In the genomic region with DNA sequence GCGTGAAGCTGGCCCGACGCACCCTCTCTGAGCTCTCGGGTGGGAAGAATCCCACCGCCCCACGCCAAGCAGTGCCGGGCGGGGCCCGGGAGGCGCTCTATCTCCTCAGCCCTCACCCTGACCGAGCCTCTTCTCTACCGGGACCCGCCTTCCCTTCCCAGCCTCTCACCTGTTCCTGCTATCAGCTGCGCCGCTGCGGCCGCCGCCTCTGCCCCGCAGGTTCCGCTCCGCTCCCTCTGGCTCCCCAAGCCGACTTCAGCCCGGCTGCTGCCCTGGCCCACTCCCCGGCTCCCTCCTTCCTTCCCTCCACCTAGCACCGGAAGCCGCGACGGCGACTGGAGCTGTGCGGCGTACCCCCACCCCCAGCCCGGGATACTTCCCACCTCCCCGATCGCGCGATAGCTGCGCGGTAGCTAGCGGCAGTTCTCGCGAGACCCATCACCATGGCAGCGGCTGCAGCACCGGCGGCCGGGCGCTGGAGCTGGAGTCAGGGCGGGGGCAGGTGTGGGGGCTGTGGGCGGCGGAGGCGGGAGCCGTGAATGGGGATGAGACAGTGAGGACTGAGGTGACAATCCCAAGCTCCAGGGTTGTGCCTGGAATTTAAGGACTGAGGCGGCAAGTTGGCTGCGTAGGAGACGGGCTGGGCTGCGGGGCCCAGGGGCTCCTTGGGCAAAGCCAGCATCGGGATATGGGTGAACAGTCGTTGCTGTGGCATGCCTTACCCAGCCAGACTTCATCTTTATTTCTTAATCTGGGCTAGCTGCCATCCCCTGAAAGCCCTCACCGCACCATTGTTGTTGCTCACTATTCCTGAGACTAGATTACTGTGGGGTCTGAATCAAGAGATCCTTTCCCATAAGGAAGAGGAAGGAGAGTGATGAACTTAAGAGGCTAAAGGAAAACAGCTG, we compare ENCODE assay signal across 8 cellular contexts. TPM values are rescaled to one million over a fixed set of nuclear protein-coding genes. Genes with fewer than 3 reads are reported as not detected.
DNase-seq lines count a peak whose midpoint lies in the region; ATAC-seq and TF ChIP-seq lines count a peak whose summit lies in the region.

Gene ARF3 (minus strand): TSS at position 347 of the 908 bp plus-strand sequence. CDS start 16,392 bp downstream, outside the sequence.

- peak; percentile 83 for ATAC-seq in GM21423 (IDR thresholded peaks at IDR 0.05; ENCODE audit: unreplicated experiment)
- ATAC-seq in IMR-90 (ENCODE audit: low read depth), result peak; percentile 89

- 0 out of 2 replicates have a peak within 1 kb of the TSS, but pooled peaks have one; percentile 5 for H3K56ac ChIP-seq in IMR-90 (ENCODE audit: extremely low read depth, insufficient read depth, low read length)

- H3K27ac Mint-ChIP-seq in Caco-2 (ENCODE audit: unreplicated experiment), result peak within 1 kb of the TSS; percentile 87

- H3K9me3 Mint-ChIP-seq in Caco-2 (ENCODE audit: unreplicated experiment), result no peaks in the 10 kb centered on the region

- peaks cover 16 to 46% of the 10 kb centered on the region in 2 experiments for H3K79me1 ChIP-seq in IMR-90 (ENCODE audit: low read depth in 1 of 2, low read length in 2 of 2)

- no peaks in the 10 kb centered on the region for H3K9me3 ChIP-seq in Caco-2
- no peaks in the 10 kb centered on the region for H3K9me3 ChIP-seq in IMR-90 (ENCODE audit: control insufficient read depth, insufficient read depth, low read length)
- no peaks in the 10 kb centered on the region for H3K9me3 ChIP-seq in OCI-LY7 (ENCODE audit: low read length)
- no peaks in the 10 kb centered on the region for H3K9me3 ChIP-seq in mononuclear cell (ENCODE audit: low read depth, low read length)

- H3K79me2 ChIP-seq in OCI-LY7 (ENCODE audit: insufficient read depth, low read depth, low read length), result peaks cover 40% of the 10 kb centered on the region

- H3K27ac ChIP-seq in IMR-90 (ENCODE audit: insufficient read depth, low read length) (peak within 1 kb of the TSS; percentile 84), OCI-LY7 (ENCODE audit: low read depth, low read length, poor library complexity, severe bottlenecking) (peak within 1 kb of the TSS; percentile 61)

- H4K5ac ChIP-seq in IMR-90 (ENCODE audit: low read depth, low read length), result peak within 1 kb of the TSS; percentile 85

- H2BK15ac ChIP-seq in IMR-90 (ENCODE audit: low read depth, low read length), result 0 out of 3 replicates have a peak within 1 kb of the TSS, but pooled peaks have one; percentile 1

- H2AK5ac ChIP-seq in IMR-90 (ENCODE audit: low read depth, low read length), result peak within 1 kb of the TSS; percentile 46

- peaks cover 8% of the 10 kb centered on the region; the same call in 1 of the 2 replicates for H3K4me1 ChIP-seq in Caco-2
- peaks cover 3% of the 10 kb centered on the region; the same call in 1 of the 2 replicates for H3K4me1 ChIP-seq in IMR-90 (ENCODE audit: control insufficient read depth, insufficient read depth, low read length)
- peaks cover 31% of the 10 kb centered on the region for H3K4me1 ChIP-seq in OCI-LY7 (ENCODE audit: insufficient read depth, low read length, poor library complexity, severe bottlenecking)
- peaks cover 37% of the 10 kb centered on the region for H3K4me1 ChIP-seq in mononuclear cell (ENCODE audit: insufficient read depth, low read length)

- TF ChIP-seq CTCF in Caco-2 (IDR thresholded peaks at IDR 0.05; ENCODE audit: insufficient read depth in 1 of 2, low read depth in 1 of 2, low read length in 1 of 2, severe bottlenecking in 1 of 2, unreplicated experiment in 1 of 2), result no peak
- peak; percentile 0; the same call in 1 of the 2 replicates for TF ChIP-seq CTCF in IMR-90 (conservative IDR thresholded peaks at IDR 0.05; ENCODE audit: low read depth, low read length)
- peak; percentile 21; the same call in 1 of the 2 replicates for TF ChIP-seq CTCF in OCI-LY7 (conservative IDR thresholded peaks at IDR 0.05; ENCODE audit: low read length)

- peak within 1 kb of the TSS; percentile 19; the same call in 1 of the 2 replicates for H3K18ac ChIP-seq in IMR-90 (ENCODE audit: low read depth, low read length)

- no peaks in the 10 kb centered on the region for H3K27me3 ChIP-seq in Caco-2 (replicated peaks; ENCODE audit: control insufficient read depth, insufficient read depth, low read length)
- peaks cover 5% of the 10 kb centered on the region; the same call in 1 of the 2 replicates for H3K27me3 ChIP-seq in IMR-90 (ENCODE audit: control insufficient read depth, insufficient read depth, low read length)
- H3K27me3 ChIP-seq in mononuclear cell (ENCODE audit: insufficient read depth, low read length), result no peaks in the 10 kb centered on the region

- H4K8ac ChIP-seq in IMR-90 (ENCODE audit: low read depth in 2 of 2, low read length in 2 of 2), result peak within 1 kb of the TSS; percentile 86 to 94

- POLR2A ChIA-PET in Caco-2 (lab: Charles Lee) (interaction anchor here (0.5 to 1.4 kb wide), 17 partner anchors 9 to 1293 kb away, joined by 3 to 11 read pairs (median 4); partner anchors contain the start of genes ADCY6, DDX23, PRKAG1 and RHEBL1), IMR-90 (lab: Charles Lee; ENCODE audit: unreplicated experiment) (no interaction called here), OCI-LY7 (lab: Charles Lee) (interaction anchor here (0.6 to 2.7 kb wide), 12 partner anchors 9 to 410 kb away, joined by 3 to 14 read pairs (median 3); partner anchors contain the start of genes FKBP11, PRKAG1, RHEBL1 and SPATS2)

- peak within 1 kb of the TSS; percentile 85 for H3K4ac ChIP-seq in IMR-90 (ENCODE audit: low read depth, low read length)

- peak within 1 kb of the TSS; percentile 89 for H3K4me3 Mint-ChIP-seq in Caco-2 (ENCODE audit: unreplicated experiment)

- 2% methylated on average over 18 of the region's 58 CpGs; no CpG with 5 or more reads in 1 of the 2 experiments for WGBS in IMR-90 (ENCODE audit: extremely low coverage in 2 of 2, insufficient read length in 1 of 2), 2 experiments

- peak within 1 kb of the TSS; percentile 86; the same call in 1 of the 2 replicates for H3K14ac ChIP-seq in IMR-90 (replicated peaks; ENCODE audit: low read depth, low read length)

- peak within 1 kb of the TSS; percentile 55; the same call in 1 of the 2 replicates for H4K91ac ChIP-seq in IMR-90 (ENCODE audit: insufficient read depth, low read depth, low read length)

- CTCF ChIA-PET in Caco-2 (lab: Charles Lee), result interaction anchor here (0.5 to 2.1 kb wide), 28 partner anchors 11 to 1242 kb away, joined by 3 to 23 read pairs (median 4); partner anchors contain the start of genes DDN, DDX23, FKBP11 and PRKAG1
- CTCF ChIA-PET in IMR-90 (lab: Yijun Ruan, JAX), result interaction anchor here (0.6 to 2.1 kb wide), 2 partner anchors 21 to 40 kb away, joined by 3 to 10 read pairs; no protein-coding TSS in a partner anchor
- CTCF ChIA-PET in OCI-LY7 (lab: Charles Lee; ENCODE audit: unreplicated experiment), result interaction anchor here (0.6 to 1.1 kb wide), 14 partner anchors 9 to 1262 kb away, joined by 3 to 15 read pairs (median 4); partner anchors contain the start of gene DDN

- no peaks in the 10 kb centered on the region for H3K9me2 ChIP-seq in OCI-LY7 (ENCODE audit: insufficient read depth, low read length)

- peaks cover 29% of the 10 kb centered on the region for H3K36me3 Mint-ChIP-seq in Caco-2 (ENCODE audit: insufficient read depth, unreplicated experiment)

- H2AK9ac ChIP-seq in IMR-90 (replicated peaks; ENCODE audit: low read depth, low read length, poor library complexity), result peak within 1 kb of the TSS; percentile 99

- H3K4me1 Mint-ChIP-seq in Caco-2 (ENCODE audit: low read depth, unreplicated experiment), result peaks cover 13% of the 10 kb centered on the region

- H3K9ac ChIP-seq in IMR-90 (ENCODE audit: low read depth, low read length), result peak within 1 kb of the TSS; percentile 77

- H4K20me1 ChIP-seq in IMR-90 (ENCODE audit: insufficient read depth, low read length) (peaks cover 40% of the 10 kb centered on the region), OCI-LY7 (ENCODE audit: insufficient read depth, low read length) (peaks cover 6% of the 10 kb centered on the region; the same call in 1 of the 2 replicates)

- H3K9me1 ChIP-seq in IMR-90 (ENCODE audit: insufficient read depth, low read length), result peaks cover 17% of the 10 kb centered on the region

- BruUV-seq in Caco-2 (replicated peaks; lab: Mats Ljungman, UMichigan) (no TSS peak), IMR-90 (replicated peaks; lab: Mats Ljungman, UMichigan) (no TSS peak), OCI-LY7 (replicated peaks; lab: Mats Ljungman, UMichigan) (no TSS peak)

- H2AFZ ChIP-seq in IMR-90 (replicated peaks; ENCODE audit: low read length, poor library complexity) (peak within 1 kb of the TSS; percentile 91), OCI-LY7 (ENCODE audit: low read length) (peak within 1 kb of the TSS; percentile 90)

- peak within 1 kb of the TSS; percentile 53; the same call in 1 of the 2 replicates for H2BK120ac ChIP-seq in IMR-90 (ENCODE audit: low read depth, low read length)

- no peak for TF ChIP-seq RAD21 in IMR-90 (IDR thresholded peaks at IDR 0.05; ENCODE audit: low read length)

- intact Hi-C loops in Caco-2 (cut with micrococcal nuclease; ENCODE audit: unreplicated experiment) (loop anchor here (1.0 to 2.0 kb wide), 3 partner anchors 13 to 61 kb away; partner anchors contain the start of genes PRKAG1, WNT1 and WNT10B), IMR-90 (cut with micrococcal nuclease) (loop anchor here (2.0 kb wide), 1 partner anchor 31 kb away; no protein-coding TSS in a partner anchor), OCI-LY7 (cut with micrococcal nuclease; ENCODE audit: unreplicated experiment) (loop anchor here (2.0 kb wide), 1 partner anchor 33 kb away; the partner anchor contains the start of gene FKBP11)

- dilution Hi-C loops in IMR-90 (cut with HindIII; ENCODE audit: low sequenced_read_pairs, unreplicated experiment), result no loop called here

- in situ Hi-C loops in IMR-90 (cut with MboI; ENCODE audit: low sequenced_read_pairs), result no loop called here

- peak; percentile 97 to 98 for DNase-seq in Caco-2
- peak; percentile 90 for DNase-seq in IMR-90
- DNase-seq in OCI-LY7 (ENCODE audit: low spot score), result peak; percentile 97
- peak; percentile 86 for DNase-seq in activated T-cell treated with anti-CD3 and anti-CD28 coated beads for 24 hours (ENCODE audit: low read depth)
- peak; percentile 92 for DNase-seq in epidermal melanocyte (ENCODE audit: insufficient read length, low spot score)
- DNase-seq in stimulated activated CD8-positive, alpha-beta memory T cell treated with anti-CD3 and anti-CD28 coated beads, Interleukin-2, amount 100 ng/mL, for 48 hours (ENCODE audit: low read depth in 2 of 2), result peak; percentile 89

- H3K4me3 ChIP-seq in Caco-2 (ENCODE audit: low read depth, low read length), result peak within 1 kb of the TSS; percentile 79
- H3K4me3 ChIP-seq in IMR-90 (ENCODE audit: insufficient read depth, low read depth, low read length), result peak within 1 kb of the TSS; percentile 88
- H3K4me3 ChIP-seq in OCI-LY7 (ENCODE audit: low read depth, low read length, poor library complexity, severe bottlenecking), result peak within 1 kb of the TSS; percentile 75
- H3K4me3 ChIP-seq in mononuclear cell (ENCODE audit: low read length), result peak within 1 kb of the TSS; percentile 94

- H3K27me3 Mint-ChIP-seq in Caco-2 (ENCODE audit: insufficient read depth, unreplicated experiment), result no peaks in the 10 kb centered on the region

- peak; percentile 89 for TF ChIP-seq POLR2A in IMR-90 (IDR thresholded peaks at IDR 0.05; ENCODE audit: low read depth, low read length)

- peak within 1 kb of the TSS; percentile 62; the same call in 1 of the 2 replicates for H3K23ac ChIP-seq in IMR-90 (ENCODE audit: low read depth, low read length)

- H2BK5ac ChIP-seq in IMR-90 (ENCODE audit: low read depth, low read length, poor library complexity, severe bottlenecking), result peak within 1 kb of the TSS; percentile 82

- H3K4me2 ChIP-seq in IMR-90 (ENCODE audit: low read depth, low read length) (peak within 1 kb of the TSS; percentile 94), OCI-LY7 (ENCODE audit: low read length) (peak within 1 kb of the TSS; percentile 97)

- no peak within 1 kb of the TSS for H2BK20ac ChIP-seq in IMR-90 (ENCODE audit: low read depth, low read length)

- H3K36me3 ChIP-seq in Caco-2 (ENCODE audit: control insufficient read depth, insufficient read depth, low read length), result no peaks in the 10 kb centered on the region
- peaks cover 6% of the 10 kb centered on the region for H3K36me3 ChIP-seq in IMR-90 (ENCODE audit: control insufficient read depth, insufficient read depth, low read length)
- H3K36me3 ChIP-seq in OCI-LY7 (ENCODE audit: insufficient read depth, low read length), result peaks cover 32% of the 10 kb centered on the region

RNA-seq across cellular contexts. Expression of gene ARF3, which starts in this region (rescaled TPM):
- total RNA-seq in Caco-2 (2022) (249 and 257 TPM in 2 replicates), IMR-90 (2012; rRNA removed) (97.7 and 103 TPM in 2 replicates), OCI-LY7 (2022) (106 and 133 TPM in 2 replicates), mononuclear cell (38.2 TPM)
- 198 and 222 TPM in 2 replicates for polyA plus RNA-seq in IMR-90 (2012; rRNA removed)
- 112 and 114 TPM in 2 replicates for polyA plus RNA-seq in IMR-90 (2012; cell fraction: cytosol; rRNA removed)
- polyA plus RNA-seq in IMR-90 (2012; cell fraction: nucleus; rRNA removed; ENCODE audit: low replicate concordance), result 92.4 and 160 TPM in 2 replicates
- total RNA-seq in OCI-LY7 (2014; rRNA removed; shearing (Covaris generic)), result 41.2 and 42.9 TPM in 2 replicates

Comparison
In these comparisons a context has a peak if more than half of its experiments do, and no peak if none do; other contexts are left out.
1. Peak in every context shown above with its lines: DNase-seq, ATAC-seq, H3K4me3 ChIP-seq and H3K27ac ChIP-seq.
2. CTCF ChIP-seq: peak in IMR-90 (single experiment) and OCI-LY7 (single experiment); none in Caco-2 (0 of 2).